8 cellular contexts compared by ENCODE assay signal in the genomic region with DNA sequence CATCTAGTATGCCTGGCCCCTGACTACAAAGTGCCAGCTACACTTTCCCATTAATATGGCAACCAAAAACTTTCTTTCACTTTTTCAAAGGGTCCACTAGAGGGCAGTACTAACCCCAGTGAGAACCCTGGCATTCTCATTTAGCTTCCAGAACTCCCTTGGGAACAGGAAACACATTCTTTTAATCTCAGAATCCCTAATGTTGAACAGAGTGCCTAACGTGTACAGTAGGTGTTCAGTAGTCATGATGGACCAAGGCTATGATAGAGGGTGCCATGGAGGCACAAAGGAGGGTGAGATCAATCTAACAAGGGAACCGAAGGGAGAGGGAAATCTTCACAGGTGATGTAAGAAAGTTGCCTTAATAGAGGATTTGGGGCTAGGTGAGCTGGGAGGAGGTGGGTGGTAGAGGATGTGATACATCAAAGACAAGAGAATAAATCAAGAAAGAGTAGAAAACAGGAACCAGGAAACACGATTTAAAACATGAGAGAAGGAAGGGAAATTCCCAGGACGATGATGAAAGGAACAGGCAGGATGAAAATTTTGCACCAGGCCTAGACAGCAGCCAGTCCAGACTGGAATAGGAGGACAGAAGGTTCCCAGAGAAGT.
DNase-seq lines count a peak whose midpoint lies in the region; ATAC-seq and TF ChIP-seq lines count a peak whose summit lies in the region.

No MANE protein-coding gene starts in this region.

- in situ Hi-C loops in astrocyte of the spinal cord (cut with HindIII; ENCODE audit: low sequenced_read_pairs), result no loop called here

- DNase-seq in D341Med (ENCODE audit: low spot score) (peak; percentile 72), HCEC 1CT (peak; percentile 70), NCI-H510A treated with DMSO at 0.1 percent for 48 hours (lab: John Stamatoyannopoulos, UW) (peak; percentile 81), astrocyte of the spinal cord (ENCODE audit: low read depth, low spot score) (peak; percentile 70), inferior parietal cortex (ENCODE audit: extremely low spot score) (peak; percentile 66), superior temporal gyrus (ENCODE audit: extremely low spot score) (peak; percentile 75)

- H3K4me3 ChIP-seq in astrocyte of the spinal cord (ENCODE audit: low read depth, low read length), result no peak overlapping the region

- no peak for ATAC-seq in activated CD4-positive, CD25-positive, alpha-beta regulatory T cell treated with anti-CD3 and anti-CD28 coated beads, Interleukin-2, amount 50 U/mL, for 24 hours
- no peak for ATAC-seq in GM19324 (IDR thresholded peaks at IDR 0.05; ENCODE audit: low FRiP score, unreplicated experiment)

- TF ChIP-seq CTCF in astrocyte of the spinal cord (IDR thresholded peaks at IDR 0.05; ENCODE audit: low read depth, low read length), result peak; percentile 76
